8 cellular contexts compared by ENCODE assay signal in genomic region chr21:44801468-44802395, GRCh38. TPM values are rescaled to one million over a fixed set of nuclear protein-coding genes. Genes with fewer than 3 reads are reported as not detected.
DNase-seq lines count a peak whose midpoint lies in the region; ATAC-seq, FAIRE-seq and TF ChIP-seq lines count a peak whose summit lies in the region.

UBE2G2 (minus strand) TSS chr21:44801820; CDS start chr21:44801748, 72 bp downstream.

- peak; percentile 94 to 96 for ATAC-seq in A549
- peak; percentile 56 for ATAC-seq in GM18861 (IDR thresholded peaks at IDR 0.05; ENCODE audit: unreplicated experiment)
- peak; percentile 74 for ATAC-seq in HG03108 (IDR thresholded peaks at IDR 0.05; ENCODE audit: unreplicated experiment)

- H3K27ac ChIP-seq in A549: peak within 1 kb of the TSS; percentile 86 to 98
- peak within 1 kb of the TSS; percentile 24 to 64 for H3K27ac ChIP-seq in kidney (ENCODE audit: low read depth in 2 of 2, low read length in 2 of 2)

- intact Hi-C loops in kidney (cut with DNase I): no loop called here

- DNase-seq in A549 (ENCODE audit: low read depth in 1 of 2, low spot score in 1 of 2) (peak; percentile 72 to 75), NCI-H446 (lab: John Stamatoyannopoulos, UW) (peak; percentile 50 to 89), cerebellar cortex (ENCODE audit: low spot score) (peak; percentile 69), kidney (peak; percentile 92)
- DNase-seq in activated CD4-positive, CD25-positive, alpha-beta regulatory T cell treated with anti-CD3 and anti-CD28 coated beads, Interleukin-2, amount 50 U/mL, for 72 hours: peak; percentile 93
- peak; percentile 90 for DNase-seq in stimulated activated CD4-positive, alpha-beta T cell treated with anti-CD3 and anti-CD28 coated beads, Interleukin-15, amount 100 ng/mL, for 24 hours

- TF ChIP-seq EP300 in A549 (IDR thresholded peaks at IDR 0.05): no peak

- H3K9ac ChIP-seq in kidney (ENCODE audit: low read length in 2 of 2): peak within 1 kb of the TSS; percentile 10 to 56

- FAIRE-seq in A549 (lab: Jason Lieb, UNC) (no peak), kidney (lab: Jason Lieb, UNC) (no peak)

- TF ChIP-seq RAD21 in A549 (conservative IDR thresholded peaks at IDR 0.05 in 1 of 2, IDR thresholded peaks at IDR 0.05 in 1 of 2): no peak

- WGBS in A549 (ENCODE audit: missing lambda C conversion rate): 3% methylated on average over 8 of the region's 97 CpGs

- peaks cover 17% of the 10 kb centered on the region; the same call in 2 of the 3 replicates for H3K4me1 ChIP-seq in A549
- peaks cover 14 to 22% of the 10 kb centered on the region in 2 donors for H3K4me1 ChIP-seq in kidney (ENCODE audit: control insufficient read depth in 1 of 2, insufficient read depth in 1 of 2, low read depth in 1 of 2, low read length in 2 of 2)

- no peak; the same call in 1 of the 2 replicates for TF ChIP-seq POLR2A in A549 (IDR thresholded peaks at IDR 0.05; ENCODE audit: low read length)

- CTCF ChIA-PET in A549 (lab: Yijun Ruan, JAX): interaction anchor here (0.7 to 3.0 kb wide), 15 partner anchors 9 to 139 kb away, joined by 3 to 23 read pairs (median 5); partner anchors contain the start of gene SLX9

- peak within 1 kb of the TSS; percentile 84 for H3K4me2 ChIP-seq in A549

- POLR2A ChIA-PET in A549 (lab: Yijun Ruan, JAX): interaction anchor here (0.9 to 2.1 kb wide), 8 partner anchors 8 to 133 kb away, joined by 3 to 9 read pairs (median 5); partner anchors contain the start of genes PTTG1IP and SUMO3

- H3K4me3 ChIP-seq in A549 (peak within 1 kb of the TSS; percentile 91), kidney (ENCODE audit: low read length in 2 of 2) (peak within 1 kb of the TSS; percentile 89 to 93)

- no peak for TF ChIP-seq CTCF in A549 (IDR thresholded peaks at IDR 0.05)
- TF ChIP-seq CTCF in kidney (IDR thresholded peaks at IDR 0.05; ENCODE audit: borderline replicate concordance, extremely low read depth, insufficient read depth): no peak

- peaks cover 7 to 28% of the 10 kb centered on the region in 2 donors for H3K36me3 ChIP-seq in kidney (ENCODE audit: control insufficient read depth in 1 of 2, insufficient read depth in 2 of 2, low read length in 2 of 2)

- no peaks in the 10 kb centered on the region for H3K9me3 ChIP-seq in A549
- no peaks in the 10 kb centered on the region for H3K9me3 ChIP-seq in kidney (ENCODE audit: control insufficient read depth in 1 of 2, low read length in 2 of 2)

TF ChIP-seq in A549, 52 proteins besides CTCF, POLR2A, EP300 and RAD21 (continues in another document):
- TF ChIP-seq CHD4 (IDR thresholded peaks at IDR 0.05; ENCODE audit: borderline replicate concordance) (no peak), RCOR1 (IDR thresholded peaks at IDR 0.05; ENCODE audit: low read depth, low read length) (no peak), RFX5 (IDR thresholded peaks at IDR 0.05) (no peak), NFE2L2 (conservative IDR thresholded peaks at IDR 0.05; ENCODE audit: low read length) (no peak), MAFK (IDR thresholded peaks at IDR 0.05; ENCODE audit: partially characterized antibody) (no peak), ZC3H11A (IDR thresholded peaks at IDR 0.05) (no peak), ZNF302 (CRISPR knock-in tag; IDR thresholded peaks at IDR 0.05) (no peak), BCL3 (IDR thresholded peaks at IDR 0.05) (peak; percentile 63; the same call in 1 of the 3 replicates), MYC (IDR thresholded peaks at IDR 0.05; ENCODE audit: borderline replicate concordance, low read length) (peak; percentile 73; the same call in 1 of the 2 replicates), REST (IDR thresholded peaks at IDR 0.05) (no peak), HMGXB4 (CRISPR knock-in tag; IDR thresholded peaks at IDR 0.05; ENCODE audit: borderline replicate concordance) (no peak), JUN (IDR thresholded peaks at IDR 0.05) (peak in 1 of 2 experiments; percentile 81; a peak in 3 of 5 replicates), RNF2 (IDR thresholded peaks at IDR 0.05; ENCODE audit: borderline replicate concordance, low read depth) (no peak), HOXB5 (CRISPR knock-in tag; IDR thresholded peaks at IDR 0.05) (0 out of 2 replicates have a peak, but pooled peaks have one; percentile 25), FOSL2 (IDR thresholded peaks at IDR 0.05) (no peak), FOSL2 (CRISPR knock-in tag; IDR thresholded peaks at IDR 0.05) (no peak), TP53 (CRISPR knock-in tag; IDR thresholded peaks at IDR 0.05) (peak; percentile 63; the same call in 1 of the 2 replicates), ELK1 (IDR thresholded peaks at IDR 0.05; ENCODE audit: low read depth, low read length) (no peak), SMC3 (IDR thresholded peaks at IDR 0.05) (no peak)
- TF ChIP-seq, protein P1, sequence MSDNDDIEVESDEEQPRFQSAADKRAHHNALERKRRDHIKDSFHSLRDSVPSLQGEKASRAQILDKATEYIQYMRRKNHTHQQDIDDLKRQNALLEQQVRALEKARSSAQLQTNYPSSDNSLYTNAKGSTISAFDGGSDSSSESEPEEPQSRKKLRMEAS (IDR thresholded peaks at IDR 0.05): peak; percentile 96
- TF ChIP-seq, protein P2, sequence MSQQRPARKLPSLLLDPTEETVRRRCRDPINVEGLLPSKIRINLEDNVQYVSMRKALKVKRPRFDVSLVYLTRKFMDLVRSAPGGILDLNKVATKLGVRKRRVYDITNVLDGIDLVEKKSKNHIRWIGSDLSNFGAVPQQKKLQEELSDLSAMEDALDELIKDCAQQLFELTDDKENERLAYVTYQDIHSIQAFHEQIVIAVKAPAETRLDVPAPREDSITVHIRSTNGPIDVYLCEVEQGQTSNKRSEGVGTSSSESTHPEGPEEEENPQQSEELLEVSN (IDR thresholded peaks at IDR 0.05; ENCODE audit: borderline replicate concordance, low read depth): peak; percentile 90

RNA-seq across cellular contexts. Expression of gene UBE2G2, which starts in this region (rescaled TPM):
- polyA plus RNA-seq in A549 (2011; rRNA removed) (65.8 and 68.2 TPM in 2 replicates), A549 (2017; fragmentation: RNase III; extraction: RNeasy Plus Mini Kit Qiagen cat#74134 plus additional on column Dnase treatment) (56.9 to 63.5 TPM (median 62.7 TPM) in 3 replicates), kidney (ENCODE audit: insufficient read depth, low read depth, low replicate concordance) (39.4 TPM)
- 71.8 and 80.2 TPM in 2 replicates for polyA plus RNA-seq in A549 (2012; cell fraction: cytosol; rRNA removed)
- polyA plus RNA-seq in A549 (2012; cell fraction: nucleus; rRNA removed): 86.6 and 92.2 TPM in 2 replicates
- 46.7 and 58.9 TPM in 2 replicates for polyA minus RNA-seq in A549 (2011; rRNA and poly(A)+ RNA removed)
- 86.0 TPM for total RNA-seq in kidney

Comparison
In these comparisons a context has a peak if more than half of its experiments do, and no peak if none do; other contexts are left out.
1. Peak in every context shown above with its lines: DNase-seq, ATAC-seq, H3K4me3 ChIP-seq and H3K27ac ChIP-seq.